28 cellular contexts compared by ENCODE assay signal in the genomic region with DNA sequence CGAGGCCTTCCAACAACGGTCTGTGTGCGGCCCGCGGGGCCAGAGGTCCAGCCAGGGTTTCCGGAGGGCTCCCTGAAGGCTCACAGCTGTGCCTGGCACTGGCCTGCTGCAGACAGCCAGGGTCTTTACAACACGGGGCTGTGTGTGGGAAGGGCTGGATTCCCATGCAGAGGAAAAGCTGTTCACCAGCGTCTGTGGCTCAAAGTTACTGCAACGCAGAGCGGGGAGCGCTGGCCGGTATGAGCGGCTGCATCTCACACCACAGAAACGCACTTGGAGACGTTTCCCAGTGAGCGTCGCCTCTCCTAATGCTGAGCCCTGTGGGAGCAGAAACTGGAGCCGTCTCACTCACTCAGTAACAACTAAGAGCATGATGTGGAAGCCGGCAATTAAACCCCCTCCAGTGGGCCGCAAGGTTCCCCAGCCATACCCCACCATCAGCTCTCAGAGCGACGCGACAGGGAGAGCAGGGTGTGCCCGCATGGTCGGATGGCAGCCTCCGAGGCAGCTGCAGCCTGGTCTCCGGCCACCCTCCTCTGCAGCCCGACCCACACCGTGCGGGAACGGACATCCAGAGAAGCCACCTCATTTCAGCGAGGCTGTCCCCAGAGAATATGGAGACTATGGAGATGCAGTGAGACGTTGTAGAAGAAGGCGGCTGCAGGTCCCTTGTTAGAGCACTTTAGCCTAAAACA. TPM values are rescaled to one million over a fixed set of nuclear protein-coding genes. Genes with fewer than 3 reads are reported as not detected.
DNase-seq lines count a peak whose midpoint lies in the region; ATAC-seq and TF ChIP-seq lines count a peak whose summit lies in the region.
"Had no signal": no experiment of that assay in that cellular context is flagged by ENCODE, and none has a peak within 500 bp of the region (broad histone marks: within the 10 kb centered on the region; RNA-seq: fewer than 3 reads in every experiment).

No MANE protein-coding gene starts in this region.

- H3K9me3 ChIP-seq in left lung (no peaks in the 10 kb centered on the region), prostate gland (no peaks in the 10 kb centered on the region)
- H3K9me3 ChIP-seq: breast epithelium, Caco-2, neutrophil, thoracic aorta had no signal

- no peak for TF ChIP-seq CTCF in natural killer cell (IDR thresholded peaks at IDR 0.05)
- no peak for TF ChIP-seq CTCF in left lung (IDR thresholded peaks at IDR 0.05)
- no peak for TF ChIP-seq CTCF in prostate gland (IDR thresholded peaks at IDR 0.05)

- H3K4me1 ChIP-seq in left lung (no peaks in the 10 kb centered on the region), prostate gland (replicated peaks) (no peaks in the 10 kb centered on the region)
- H3K4me1 ChIP-seq: breast epithelium, Caco-2 had no signal

- no peaks in the 10 kb centered on the region for H3K4me1 Mint-ChIP-seq in natural killer cell treated with Interleukin-12 subunit alpha and Interleukin-12 subunit beta and Interleukin-15 and Interleukin-18, amount 100 ng/mL, for 72 hours (ENCODE audit: low read depth in 2 of 2)
- peaks cover 0 to 1% of the 10 kb centered on the region in 2 donors for H3K4me1 Mint-ChIP-seq in natural killer cell
- H3K4me1 Mint-ChIP-seq: activated CD4-positive, alpha-beta T cell treated with anti-CD3 and anti-CD28 coated beads, Interleukin-2, amount 10 ng/mL, durations not matched to agents 24 days and 14 days; activated naive CD8-positive, alpha-beta T cell treated with anti-CD3 and anti-CD28 coated beads for 36 hours; CD14-positive monocyte had no signal

- H3K27me3 Mint-ChIP-seq in natural killer cell treated with Interleukin-12 subunit alpha and Interleukin-12 subunit beta and Interleukin-15 and Interleukin-18, amount 100 ng/mL, for 72 hours: peaks cover 16 to 32% of the 10 kb centered on the region in 2 donors
- peaks cover 12 to 29% of the 10 kb centered on the region in 2 donors for H3K27me3 Mint-ChIP-seq in natural killer cell (ENCODE audit: low read depth in 2 of 2)
- H3K27me3 Mint-ChIP-seq: activated CD4-positive, alpha-beta T cell treated with anti-CD3 and anti-CD28 coated beads, Interleukin-2, amount 10 ng/mL, durations not matched to agents 24 days and 14 days; activated naive CD8-positive, alpha-beta T cell treated with anti-CD3 and anti-CD28 coated beads for 36 hours; activated T-cell treated with anti-CD3 and anti-CD28 coated beads, Interleukin-2, amount 50 U/mL, for 24 hours; stimulated activated naive CD8-positive, alpha-beta T cell treated with anti-CD3 and anti-CD28 coated beads, Interleukin-15, Interleukin-2, amounts not matched to agents 100 ng/mL and 50 ng/mL, for 24 hours had no signal

- H3K4me3 Mint-ChIP-seq in natural killer cell treated with Interleukin-12 subunit alpha and Interleukin-12 subunit beta and Interleukin-15 and Interleukin-18, amount 100 ng/mL, for 72 hours: no peak overlapping the region
- no peak overlapping the region for H3K4me3 Mint-ChIP-seq in natural killer cell
- H3K4me3 Mint-ChIP-seq: activated CD4-positive, alpha-beta T cell treated with anti-CD3 and anti-CD28 coated beads, Interleukin-2, amount 10 ng/mL, durations not matched to agents 24 days and 14 days; activated naive CD8-positive, alpha-beta T cell treated with anti-CD3 and anti-CD28 coated beads for 36 hours; activated T-cell treated with anti-CD3 and anti-CD28 coated beads, Interleukin-2, amount 50 U/mL, for 24 hours; stimulated activated naive CD8-positive, alpha-beta T cell treated with anti-CD3 and anti-CD28 coated beads, Interleukin-15, Interleukin-2, amounts not matched to agents 100 ng/mL and 50 ng/mL, for 24 hours; WTC11 had no signal

- TF ChIP-seq POLR2A in prostate gland (IDR thresholded peaks at IDR 0.05): no peak

- peak; percentile 34 for DNase-seq in natural killer cell treated with Interleukin-12 subunit alpha and Interleukin-12 subunit beta and Interleukin-15 and Interleukin-18, amount 100 ng/mL, for 72 hours (ENCODE audit: low spot score)
- DNase-seq in natural killer cell (no peak), left lung (peak in 1 of 2 donors; percentile 63), prostate gland (ENCODE audit: low spot score) (no peak), RPMI8226 (no peak), NCI-H510A (lab: John Stamatoyannopoulos, UW) (no peak), NCI-H526 treated with DMSO at 0.1 percent for 48 hours (lab: John Stamatoyannopoulos, UW) (no peak), foreskin melanocyte (no peak)
- DNase-seq: activated CD4-positive, alpha-beta T cell treated with anti-CD3 and anti-CD28 coated beads, Interleukin-2, amount 10 ng/mL, durations not matched to agents 24 days and 14 days; activated effector memory CD4-positive, alpha-beta T cell treated with anti-CD3 and anti-CD28 coated beads, Interleukin-2, amount 50 U/mL, for 16 hours; activated naive CD8-positive, alpha-beta T cell treated with anti-CD3 and anti-CD28 coated beads for 36 hours; activated T-cell treated with anti-CD3 and anti-CD28 coated beads, Interleukin-2, amount 50 U/mL, for 24 hours; anterior cingulate cortex; Caco-2; DMS79 treated with DMSO at 0.1 percent for 48 hours; effector memory CD4-positive, alpha-beta T cell; GDM1; NCI-H1048; NCI-H446 treated with DMSO at 0.1 percent for 48 hours; stimulated activated CD4-positive, alpha-beta T cell treated with anti-CD3 and anti-CD28 coated beads, Interleukin-1b, Interleukin-23, amount 100 ng/mL, for 48 hours; T-helper 1 cell had no signal

- no peak overlapping the region for H3K27ac Mint-ChIP-seq in natural killer cell treated with Interleukin-12 subunit alpha and Interleukin-12 subunit beta and Interleukin-15 and Interleukin-18, amount 100 ng/mL, for 72 hours
- no peak overlapping the region for H3K27ac Mint-ChIP-seq in natural killer cell
- H3K27ac Mint-ChIP-seq: activated CD4-positive, alpha-beta T cell treated with anti-CD3 and anti-CD28 coated beads, Interleukin-2, amount 10 ng/mL, durations not matched to agents 24 days and 14 days; activated naive CD8-positive, alpha-beta T cell treated with anti-CD3 and anti-CD28 coated beads for 36 hours; activated T-cell treated with anti-CD3 and anti-CD28 coated beads, Interleukin-2, amount 50 U/mL, for 24 hours; CD14-positive monocyte; stimulated activated naive CD8-positive, alpha-beta T cell treated with anti-CD3 and anti-CD28 coated beads, Interleukin-15, Interleukin-2, amounts not matched to agents 100 ng/mL and 50 ng/mL, for 24 hours; WTC11 had no signal

- intact Hi-C loops in natural killer cell (cut with micrococcal nuclease) (no loop called here), left lung (cut with DNase I) (no loop called here), prostate gland (cut with DNase I) (no loop called here)

- ATAC-seq in natural killer cell treated with Interleukin-12 subunit alpha and Interleukin-12 subunit beta and Interleukin-15 and Interleukin-18, amount 100 ng/mL, for 72 hours: no peak
- ATAC-seq in natural killer cell (no peak), left lung (peak; percentile 31)
- ATAC-seq: WTC11 had no signal

- H3K27ac ChIP-seq in left lung (no peak overlapping the region), prostate gland (peak overlapping the region; percentile 28 to 35)
- H3K27ac ChIP-seq: breast epithelium, neutrophil, SK-N-MC, thoracic aorta had no signal

- H3K36me3 Mint-ChIP-seq in natural killer cell treated with Interleukin-12 subunit alpha and Interleukin-12 subunit beta and Interleukin-15 and Interleukin-18, amount 100 ng/mL, for 72 hours: no peaks in the 10 kb centered on the region
- no peaks in the 10 kb centered on the region for H3K36me3 Mint-ChIP-seq in natural killer cell
- H3K36me3 Mint-ChIP-seq: activated naive CD8-positive, alpha-beta T cell treated with anti-CD3 and anti-CD28 coated beads for 36 hours; CD14-positive monocyte; WTC11 had no signal

- 80% methylated on average over 34 of the region's 34 CpGs for WGBS in prostate gland

- no peak overlapping the region for H3K4me3 ChIP-seq in left lung
- H3K4me3 ChIP-seq in prostate gland: no peak overlapping the region
- H3K4me3 ChIP-seq: breast epithelium, SK-N-MC, thoracic aorta had no signal

- H3K27me3 ChIP-seq in left lung: peaks cover 0 to 32% of the 10 kb centered on the region in 2 donors
- no peaks in the 10 kb centered on the region for H3K27me3 ChIP-seq in prostate gland (replicated peaks; ENCODE audit: insufficient read depth)
- H3K27me3 ChIP-seq: breast epithelium, neutrophil had no signal

- H3K36me3 ChIP-seq in left lung (no peaks in the 10 kb centered on the region), prostate gland (no peaks in the 10 kb centered on the region)
- H3K36me3 ChIP-seq: breast epithelium, neutrophil, thoracic aorta had no signal

- H3K9me3 Mint-ChIP-seq in natural killer cell treated with Interleukin-12 subunit alpha and Interleukin-12 subunit beta and Interleukin-15 and Interleukin-18, amount 100 ng/mL, for 72 hours: no peaks in the 10 kb centered on the region
- H3K9me3 Mint-ChIP-seq in natural killer cell: no peaks in the 10 kb centered on the region
- H3K9me3 Mint-ChIP-seq: activated CD4-positive, alpha-beta T cell treated with anti-CD3 and anti-CD28 coated beads, Interleukin-2, amount 10 ng/mL, durations not matched to agents 24 days and 14 days; activated naive CD8-positive, alpha-beta T cell treated with anti-CD3 and anti-CD28 coated beads for 36 hours; activated T-cell treated with anti-CD3 and anti-CD28 coated beads, Interleukin-2, amount 50 U/mL, for 24 hours; stimulated activated naive CD8-positive, alpha-beta T cell treated with anti-CD3 and anti-CD28 coated beads, Interleukin-15, Interleukin-2, amounts not matched to agents 100 ng/mL and 50 ng/mL, for 24 hours; WTC11 had no signal

RNA-seq across cellular contexts. Expression of gene DLL1, which starts 42.6 kb away (rescaled TPM):
- under 1 TPM; 0.12 to 0.61 TPM for total RNA-seq in natural killer cell treated with Interleukin-12 subunit alpha and Interleukin-12 subunit beta and Interleukin-15 and Interleukin-18, amount 100 ng/mL, for 72 hours
- total RNA-seq in natural killer cell: 10 to 100 TPM in 1 of 3 donors, 1 to 10 TPM in 2; 4.3 to 16.9 (median 6.0) TPM
- total RNA-seq in left lung: 10 to 100 TPM in 1 of 2 donors, 1 to 10 TPM in 1; 6.3 to 12.8 TPM
- 10 to 100 TPM; 16.0 to 40.4 TPM for total RNA-seq in prostate gland
- total RNA-seq: activated CD4-positive, alpha-beta T cell treated with anti-CD3 and anti-CD28 coated beads, Interleukin-2, amount 10 ng/mL, durations not matched to agents 24 days and 14 days had no signal

RNA-seq across cellular contexts. Expression of gene FAM120B, which starts 58.3 kb away (rescaled TPM):
- 10 to 100 TPM; 19.9 to 28.0 TPM for total RNA-seq in natural killer cell treated with Interleukin-12 subunit alpha and Interleukin-12 subunit beta and Interleukin-15 and Interleukin-18, amount 100 ng/mL, for 72 hours
- 10 to 100 TPM; 37.8 to 55.6 (median 39.9) TPM for total RNA-seq in natural killer cell
- total RNA-seq in left lung: 10 to 100 TPM; 26.6 to 27.8 TPM
- total RNA-seq in prostate gland: 10 to 100 TPM; 28.8 to 45.0 TPM

Comparison
In these comparisons a context has a peak if more than half of its experiments do, and no peak if none do; other contexts are left out.
1. H3K27ac ChIP-seq: peak in prostate gland (2 of 2); none in left lung (0 of 2).